In genomic region chr3:131705558-131706051, GRCh38 we compare ENCODE assay signal across 11 cellular contexts.
A peak's percentile ranks its signal among the peaks of the same experiment; 100 is the strongest.
DNase-seq lines count a peak whose midpoint lies in the region; ATAC-seq and TF ChIP-seq lines count a peak whose summit lies in the region.
"Had no signal": no experiment of that assay in that cellular context is flagged by ENCODE, and none has a peak within 500 bp of the region (broad histone marks: within the 10 kb centered on the region; RNA-seq: fewer than 3 reads in every experiment).

No MANE protein-coding gene starts in this region.

- POLR2A ChIA-PET in MCF 10A (lab: Yijun Ruan, JAX) = interaction anchor here (0.6 kb wide), 1 partner anchor 1570 kb away, joined by 3 read pairs; no protein-coding TSS in a partner anchor

- intact Hi-C loops in MCF 10A (cut with micrococcal nuclease) (no loop called here), breast epithelium (cut with DNase I; ENCODE audit: low total_unique reads) (no loop called here), posterior cingulate gyrus (cut with DNase I) (no loop called here)

- no peak overlapping the region for H3K4me3 ChIP-seq in breast epithelium

- no TSS peak for BruUV-seq in MCF 10A (replicated peaks; lab: Mats Ljungman, UMichigan)

- H3K36me3 ChIP-seq in breast epithelium = no peaks in the 10 kb centered on the region

- CTCF ChIA-PET in MCF 10A (lab: Yijun Ruan, JAX) = interaction anchor here (0.7 kb wide), 1 partner anchor 90 kb away, joined by 3 read pairs; no protein-coding TSS in a partner anchor

- TF ChIP-seq POLR2A in breast epithelium (IDR thresholded peaks at IDR 0.05) = no peak

- no peaks in the 10 kb centered on the region for H3K36me3 Mint-ChIP-seq in MCF 10A (ENCODE audit: insufficient read depth, unreplicated experiment)
- no peaks in the 10 kb centered on the region for H3K36me3 Mint-ChIP-seq in stimulated activated naive B cell treated with anti-CD40 and anti-IgM and Interleukin-4, amounts not matched to agents 10 μg/mL and 1 μg/mL and 100 μg/mL, for 72 hours

- TF ChIP-seq CTCF in MCF 10A (IDR thresholded peaks at IDR 0.05; ENCODE audit: unreplicated experiment) (no peak), breast epithelium (IDR thresholded peaks at IDR 0.05) (no peak)

- no peaks in the 10 kb centered on the region for H3K9me3 Mint-ChIP-seq in MCF 10A (ENCODE audit: unreplicated experiment)
- no peaks in the 10 kb centered on the region for H3K9me3 Mint-ChIP-seq in stimulated activated naive B cell treated with anti-CD40 and anti-IgM and Interleukin-4, amounts not matched to agents 10 μg/mL and 1 μg/mL and 100 μg/mL, for 72 hours

- no peaks in the 10 kb centered on the region for H3K27me3 ChIP-seq in breast epithelium

- peak; percentile 33 for DNase-seq in MCF 10A (ENCODE audit: unreplicated experiment)
- DNase-seq in breast epithelium (ENCODE audit: low spot score in 2 of 2) = no peak
- DNase-seq in NCI-H524 treated with DMSO at 0.1 percent for 48 hours (lab: John Stamatoyannopoulos, UW) = peak; percentile 93
- no peak for DNase-seq in stimulated activated naive B cell treated with anti-CD40 and anti-IgM and Interleukin-4, amounts not matched to agents 10 μg/mL and 1 μg/mL and 100 μg/mL, for 72 hours
- no peak for DNase-seq in NOMO-1 (lab: John Stamatoyannopoulos, UW; ENCODE audit: unreplicated experiment in 2 of 2)
- DNase-seq in posterior cingulate gyrus = no peak
- DNase-seq: activated CD8-positive, alpha-beta memory T cell treated with anti-CD3 and anti-CD28 coated beads for 24 hours; effector CD8-positive, alpha-beta T cell; stimulated activated CD4-positive, alpha-beta T cell treated with anti-CD3 and anti-CD28 coated beads, Interleukin-2, amount 100 ng/mL, for 24 hours had no signal

- no peaks in the 10 kb centered on the region for H3K9me3 ChIP-seq in breast epithelium

- H3K27ac Mint-ChIP-seq in MCF 10A (ENCODE audit: low read depth, unreplicated experiment) = no peak overlapping the region
- H3K27ac Mint-ChIP-seq in stimulated activated naive B cell treated with anti-CD40 and anti-IgM and Interleukin-4, amounts not matched to agents 10 μg/mL and 1 μg/mL and 100 μg/mL, for 72 hours = no peak overlapping the region

- H3K27ac ChIP-seq in breast epithelium = no peak overlapping the region

- H3K4me3 Mint-ChIP-seq in MCF 10A (ENCODE audit: unreplicated experiment) = no peak overlapping the region
- H3K4me3 Mint-ChIP-seq in stimulated activated naive B cell treated with anti-CD40 and anti-IgM and Interleukin-4, amounts not matched to agents 10 μg/mL and 1 μg/mL and 100 μg/mL, for 72 hours = no peak overlapping the region

- no peaks in the 10 kb centered on the region for H3K27me3 Mint-ChIP-seq in MCF 10A (ENCODE audit: insufficient read depth, unreplicated experiment)
- peaks cover 0 to 16% of the 10 kb centered on the region in 2 donors for H3K27me3 Mint-ChIP-seq in stimulated activated naive B cell treated with anti-CD40 and anti-IgM and Interleukin-4, amounts not matched to agents 10 μg/mL and 1 μg/mL and 100 μg/mL, for 72 hours

- H3K4me1 ChIP-seq in breast epithelium = no peaks in the 10 kb centered on the region

- ATAC-seq in HG02981 (IDR thresholded peaks at IDR 0.05; ENCODE audit: unreplicated experiment) (peak; percentile 83), SK-N-SH treated with all-trans-retinoic acid at 6 μM for 48 hours (no peak)
- peak; percentile 39 to 47 for ATAC-seq in stimulated activated naive B cell treated with anti-CD40 and anti-IgM and Interleukin-4, amounts not matched to agents 10 μg/mL and 1 μg/mL and 100 μg/mL, for 72 hours (replicated peaks)

- no peaks in the 10 kb centered on the region for H3K4me1 Mint-ChIP-seq in MCF 10A (ENCODE audit: insufficient read depth, unreplicated experiment)
- no peaks in the 10 kb centered on the region for H3K4me1 Mint-ChIP-seq in stimulated activated naive B cell treated with anti-CD40 and anti-IgM and Interleukin-4, amounts not matched to agents 10 μg/mL and 1 μg/mL and 100 μg/mL, for 72 hours

TF ChIP-seq in SK-N-SH treated with all-trans-retinoic acid at 6 μM for 48 hours, 23 proteins besides CTCF, POLR2A, EP300 and RAD21:
- TF ChIP-seq ZFP30 (CRISPR knock-in tag; IDR thresholded peaks at IDR 0.05) (no peak), ESRRG (CRISPR knock-in tag; IDR thresholded peaks at IDR 0.05) (no peak), BACH2 (CRISPR knock-in tag; IDR thresholded peaks at IDR 0.05; ENCODE audit: borderline replicate concordance) (no peak), CSDC2 (CRISPR knock-in tag; IDR thresholded peaks at IDR 0.05) (no peak), ZNF565 (CRISPR knock-in tag; conservative IDR thresholded peaks at IDR 0.05; ENCODE audit: low read depth) (no peak), POU6F1 (CRISPR knock-in tag; IDR thresholded peaks at IDR 0.05; ENCODE audit: borderline replicate concordance, low read depth) (no peak), ZNF8 (CRISPR knock-in tag; IDR thresholded peaks at IDR 0.05) (no peak), ISL1 (CRISPR knock-in tag; IDR thresholded peaks at IDR 0.05) (no peak), GLIS3 (CRISPR knock-in tag; IDR thresholded peaks at IDR 0.05) (no peak), CREB5 (CRISPR knock-in tag; IDR thresholded peaks at IDR 0.05; ENCODE audit: low read depth) (no peak), ZFP3 (CRISPR knock-in tag; IDR thresholded peaks at IDR 0.05) (no peak), PPARA (CRISPR knock-in tag; IDR thresholded peaks at IDR 0.05; ENCODE audit: borderline replicate concordance) (no peak), ARNTL (CRISPR knock-in tag; IDR thresholded peaks at IDR 0.05; ENCODE audit: borderline replicate concordance, low read depth) (no peak), ZC3H10 (CRISPR knock-in tag; IDR thresholded peaks at IDR 0.05) (no peak)
- TF ChIP-seq, protein P1, sequence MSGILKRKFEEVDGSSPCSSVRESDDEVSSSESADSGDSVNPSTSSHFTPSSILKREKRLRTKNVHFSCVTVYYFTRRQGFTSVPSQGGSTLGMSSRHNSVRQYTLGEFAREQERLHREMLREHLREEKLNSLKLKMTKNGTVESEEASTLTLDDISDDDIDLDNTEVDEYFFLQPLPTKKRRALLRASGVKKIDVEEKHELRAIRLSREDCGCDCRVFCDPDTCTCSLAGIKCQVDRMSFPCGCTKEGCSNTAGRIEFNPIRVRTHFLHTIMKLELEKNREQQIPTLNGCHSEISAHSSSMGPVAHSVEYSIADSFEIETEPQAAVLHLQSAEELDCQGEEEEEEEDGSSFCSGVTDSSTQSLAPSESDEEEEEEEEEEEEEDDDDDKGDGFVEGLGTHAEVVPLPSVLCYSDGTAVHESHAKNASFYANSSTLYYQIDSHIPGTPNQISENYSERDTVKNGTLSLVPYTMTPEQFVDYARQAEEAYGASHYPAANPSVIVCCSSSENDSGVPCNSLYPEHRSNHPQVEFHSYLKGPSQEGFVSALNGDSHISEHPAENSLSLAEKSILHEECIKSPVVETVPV (CRISPR knock-in tag; IDR thresholded peaks at IDR 0.05) = no peak

Comparison
In these comparisons a context has a peak if more than half of its experiments do, and no peak if none do; other contexts are left out.
1. DNase-seq: peak in MCF 10A (single experiment) and NCI-H524 treated with DMSO at 0.1 percent for 48 hours (single experiment); none in breast epithelium (0 of 2), stimulated activated naive B cell treated with anti-CD40 and anti-IgM and Interleukin-4, amounts not matched to agents 10 μg/mL and 1 μg/mL and 100 μg/mL, for 72 hours (single experiment), NOMO-1 (0 of 2) and posterior cingulate gyrus (0 of 10).